11 cellular contexts compared by ENCODE assay signal in the genomic region with DNA sequence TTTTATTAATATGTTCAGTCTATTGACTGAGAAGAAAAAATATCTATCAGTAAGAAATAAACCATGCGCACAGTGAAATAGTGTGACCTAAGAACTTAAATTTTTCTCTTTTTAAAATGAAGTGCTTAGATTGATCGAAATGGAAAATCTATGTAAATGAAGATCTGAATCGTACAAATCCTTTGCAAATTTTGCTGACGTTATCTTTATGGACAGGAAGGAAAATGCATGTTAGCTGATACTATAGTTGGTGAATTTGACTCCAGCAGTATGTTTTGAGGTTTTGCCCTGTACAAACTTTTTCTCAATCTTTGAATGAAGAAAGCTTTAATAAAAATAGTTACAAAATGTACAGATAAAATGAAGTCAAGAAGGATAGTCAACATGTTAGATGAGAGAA.
"Had no signal": no experiment of that assay in that cellular context is flagged by ENCODE, and none has a peak within 500 bp of the region (broad histone marks: within the 10 kb centered on the region; RNA-seq: fewer than 3 reads in every experiment).

No MANE protein-coding gene starts in this region.

- H3K9ac ChIP-seq: GM23248 had no signal

- H3K4me2 ChIP-seq: GM23338 had no signal

- H3K4me3 ChIP-seq: GM23248, GM23338, HAP-1 had no signal

- H2AFZ ChIP-seq: GM23248, GM23338 had no signal

- DNase-seq: GM23248, GOT3, H7, H9, HCEC 1CT, HFFc6 had no signal

- ATAC-seq: GM23338, HCT116 had no signal

- H3K9me3 ChIP-seq: HAP-1 had no signal

- H3K27ac ChIP-seq: GM23248 had no signal

- FAIRE-seq: H1, H54 had no signal

- H3K36me3 ChIP-seq: HAP-1 had no signal

- H3K4me1 ChIP-seq: HAP-1 had no signal
